21 cellular contexts compared by ENCODE assay signal in genomic region chr2:226618544-226618874, GRCh38.
"Had no signal": no experiment of that assay in that cellular context is flagged by ENCODE, and none has a peak within 500 bp of the region (broad histone marks: within the 10 kb centered on the region; RNA-seq: fewer than 3 reads in every experiment).

No MANE protein-coding gene starts in this region.

- H3K4me3 ChIP-seq: body of pancreas, MG63 had no signal

- H3K4me3 Mint-ChIP-seq: activated CD8-positive, alpha-beta memory T cell treated with anti-CD3 and anti-CD28 coated beads, Interleukin-2, amount 10 ng/mL, durations not matched to agents 7 days and 5 days; activated naive CD4-positive, alpha-beta T cell treated with anti-CD3 and anti-CD28 coated beads, Interleukin-2, amount 50 U/mL, for 24 hours; activated T-cell treated with anti-CD3 and anti-CD28 coated beads, Interleukin-2, amount 50 U/mL, for 24 hours; activated T-helper 1 cell treated with anti-CD3 and anti-CD28 coated beads, Interleukin-12 subunit alpha, Interleukin-12 subunit beta, Interleukin-2, Interleukin-4 antibody, amounts not matched to agents 30 ng/mL and 10 ng/mL and 1 ng/mL, durations not matched to agents 14 hours and 24 hours and 36 hours; T-helper 1 cell treated with Interleukin-12 subunit alpha and Interleukin-12 subunit beta and Interleukin-4 antibody, amounts not matched to agents 30 μg/mL and 1 μg/mL, for 36 hours had no signal

- H3K36me3 Mint-ChIP-seq: activated CD8-positive, alpha-beta memory T cell treated with anti-CD3 and anti-CD28 coated beads, Interleukin-2, amount 10 ng/mL, durations not matched to agents 7 days and 5 days; activated naive CD4-positive, alpha-beta T cell treated with anti-CD3 and anti-CD28 coated beads, Interleukin-2, amount 50 U/mL, for 24 hours had no signal

- H3K9me3 ChIP-seq: body of pancreas had no signal

- H3K27ac ChIP-seq: body of pancreas had no signal

- H3K27ac Mint-ChIP-seq: activated CD8-positive, alpha-beta memory T cell treated with anti-CD3 and anti-CD28 coated beads, Interleukin-2, amount 10 ng/mL, durations not matched to agents 7 days and 5 days; activated naive CD4-positive, alpha-beta T cell treated with anti-CD3 and anti-CD28 coated beads, Interleukin-2, amount 50 U/mL, for 24 hours; activated T-cell treated with anti-CD3 and anti-CD28 coated beads, Interleukin-2, amount 50 U/mL, for 24 hours; activated T-helper 1 cell treated with anti-CD3 and anti-CD28 coated beads, Interleukin-12 subunit alpha, Interleukin-12 subunit beta, Interleukin-2, Interleukin-4 antibody, amounts not matched to agents 30 ng/mL and 10 ng/mL and 1 ng/mL, durations not matched to agents 14 hours and 24 hours and 36 hours; T-helper 1 cell treated with Interleukin-12 subunit alpha and Interleukin-12 subunit beta and Interleukin-4 antibody, amounts not matched to agents 30 μg/mL and 1 μg/mL, for 36 hours had no signal

- ATAC-seq: activated CD4-positive, CD25-positive, alpha-beta regulatory T cell treated with anti-CD3 and anti-CD28 coated beads, Interleukin-2, amount 50 U/mL, for 24 hours; activated CD8-positive, alpha-beta memory T cell treated with anti-CD3 and anti-CD28 coated beads, Interleukin-2, amount 10 ng/mL, durations not matched to agents 7 days and 5 days; body of pancreas had no signal

- H3K27me3 ChIP-seq: body of pancreas, MG63 had no signal

- H3K4me1 Mint-ChIP-seq: activated CD8-positive, alpha-beta memory T cell treated with anti-CD3 and anti-CD28 coated beads, Interleukin-2, amount 10 ng/mL, durations not matched to agents 7 days and 5 days; activated naive CD4-positive, alpha-beta T cell treated with anti-CD3 and anti-CD28 coated beads, Interleukin-2, amount 50 U/mL, for 24 hours had no signal

- H3K36me3 ChIP-seq: MG63 had no signal

- H3K9me3 Mint-ChIP-seq: activated naive CD4-positive, alpha-beta T cell treated with anti-CD3 and anti-CD28 coated beads, Interleukin-2, amount 50 U/mL, for 24 hours; activated T-cell treated with anti-CD3 and anti-CD28 coated beads, Interleukin-2, amount 50 U/mL, for 24 hours; activated T-helper 1 cell treated with anti-CD3 and anti-CD28 coated beads, Interleukin-12 subunit alpha, Interleukin-12 subunit beta, Interleukin-2, Interleukin-4 antibody, amounts not matched to agents 30 ng/mL and 10 ng/mL and 1 ng/mL, durations not matched to agents 14 hours and 24 hours and 36 hours; T-helper 1 cell treated with Interleukin-12 subunit alpha and Interleukin-12 subunit beta and Interleukin-4 antibody, amounts not matched to agents 30 μg/mL and 1 μg/mL, for 36 hours had no signal

- DNase-seq: activated CD4-positive, alpha-beta T cell treated with anti-CD3 and anti-CD28 coated beads for 4 hours; activated CD4-positive, alpha-beta T cell treated with anti-CD3 and anti-CD28 coated beads, Interleukin-2, amount 50 U/mL, for 48 hours; activated CD8-positive, alpha-beta memory T cell treated with anti-CD3 and anti-CD28 coated beads, Interleukin-2, amount 10 ng/mL, durations not matched to agents 7 days and 5 days; activated effector memory CD4-positive, alpha-beta T cell treated with Interleukin-2 at 50 U/mL for 16 hours; activated naive CD4-positive, alpha-beta T cell; activated T-cell treated with anti-CD3 and anti-CD28 coated beads, Interleukin-2, amount 50 U/mL, for 24 hours; aorta; body of pancreas; central memory CD4-positive, alpha-beta T cell; MG63; NCI-H1105; NCI-H1436; NCI-H2029 treated with DMSO at 0.1 percent for 48 hours; NCI-H345; NCI-H510A; NCI-H526 treated with DMSO at 0.1 percent for 48 hours; NCI-H82 had no signal
